ENCODE assay signal across 8 cellular contexts in genomic region chr3:48472673-48472922, GRCh38. TPM values are rescaled to one million over a fixed set of nuclear protein-coding genes. Genes with fewer than 3 reads are reported as not detected.
DNase-seq lines count a peak whose midpoint lies in the region; ATAC-seq and TF ChIP-seq lines count a peak whose summit lies in the region.

No MANE protein-coding gene starts in this region.

- H3K27ac Mint-ChIP-seq in activated naive CD4-positive, alpha-beta T cell treated with anti-CD3 and anti-CD28 coated beads, Interleukin-2, amount 10 ng/mL, durations not matched to agents 7 days and 5 days: peak overlapping the region; percentile 97
- H3K27ac Mint-ChIP-seq in T-helper 17 cell (peak overlapping the region; percentile 97), glutamatergic neuron (ENCODE audit: unreplicated experiment) (peak overlapping the region; percentile 100)

- no peak for TF ChIP-seq POLR2A in sigmoid colon (IDR thresholded peaks at IDR 0.05)

- peak overlapping the region; percentile 54 to 85 (median 72) for H3K4me3 ChIP-seq in sigmoid colon

- intact Hi-C loops in sigmoid colon (cut with DNase I): no loop called here

- H3K9me3 Mint-ChIP-seq in activated naive CD4-positive, alpha-beta T cell treated with anti-CD3 and anti-CD28 coated beads, Interleukin-2, amount 10 ng/mL, durations not matched to agents 7 days and 5 days: no peaks in the 10 kb centered on the region
- peaks cover 6% of the 10 kb centered on the region for H3K9me3 Mint-ChIP-seq in glutamatergic neuron (ENCODE audit: unreplicated experiment)

- peak overlapping the region; percentile 80 for H3K4me3 Mint-ChIP-seq in activated naive CD4-positive, alpha-beta T cell treated with anti-CD3 and anti-CD28 coated beads, Interleukin-2, amount 10 ng/mL, durations not matched to agents 7 days and 5 days
- H3K4me3 Mint-ChIP-seq in T-helper 17 cell (peak overlapping the region; percentile 95), glutamatergic neuron (ENCODE audit: unreplicated experiment) (peak overlapping the region; percentile 99)

- H3K4me1 ChIP-seq in sigmoid colon: peaks cover 0 to 57% (median 53%) of the 10 kb centered on the region in 4 donors

- CTCF ChIA-PET in activated naive CD4-positive, alpha-beta T cell treated with anti-CD3 and anti-CD28 coated beads, Interleukin-2, amount 10 ng/mL, durations not matched to agents 7 days and 5 days (lab: Charles Lee): interaction anchor here (0.5 to 3.5 kb wide), 11 partner anchors 17 to 84 kb away, joined by 3 to 25 read pairs (median 4); partner anchors contain the start of genes ATRIP and PFKFB4

- H3K9me3 ChIP-seq in T-helper 17 cell (ENCODE audit: control insufficient read depth, low read length, poor library complexity, severe bottlenecking) (no peaks in the 10 kb centered on the region), sigmoid colon (no peaks in the 10 kb centered on the region)

- DNase-seq in activated naive CD4-positive, alpha-beta T cell treated with anti-CD3 and anti-CD28 coated beads, Interleukin-2, amount 10 ng/mL, durations not matched to agents 7 days and 5 days: no peak
- DNase-seq in activated naive CD4-positive, alpha-beta T cell treated with Interleukin-2 at 50 U/mL for 16 hours: no peak
- DNase-seq in T-helper 17 cell (no peak), glutamatergic neuron (no peak), sigmoid colon (no peak), mesenteric fat pad (ENCODE audit: low spot score) (no peak), NOMO-1 treated with DMSO at 0.1 percent for 48 hours (lab: John Stamatoyannopoulos, UW; ENCODE audit: unreplicated experiment) (no peak)

- H3K27me3 Mint-ChIP-seq in activated naive CD4-positive, alpha-beta T cell treated with anti-CD3 and anti-CD28 coated beads, Interleukin-2, amount 10 ng/mL, durations not matched to agents 7 days and 5 days: no peaks in the 10 kb centered on the region
- no peaks in the 10 kb centered on the region for H3K27me3 Mint-ChIP-seq in T-helper 17 cell
- H3K27me3 Mint-ChIP-seq in glutamatergic neuron (ENCODE audit: unreplicated experiment): peaks cover 10% of the 10 kb centered on the region

- H3K4me1 Mint-ChIP-seq in activated naive CD4-positive, alpha-beta T cell treated with anti-CD3 and anti-CD28 coated beads, Interleukin-2, amount 10 ng/mL, durations not matched to agents 7 days and 5 days: peaks cover 76% of the 10 kb centered on the region
- H3K4me1 Mint-ChIP-seq in T-helper 17 cell: peaks cover 41% of the 10 kb centered on the region
- H3K4me1 Mint-ChIP-seq in glutamatergic neuron (ENCODE audit: low read depth, unreplicated experiment): peaks cover 29% of the 10 kb centered on the region

- H3K27me3 ChIP-seq in sigmoid colon: no peaks in the 10 kb centered on the region

- 0 to 1% methylated on average over 5 of the region's 5 CpGs for WGBS in sigmoid colon, 2 donors

- H3K27ac ChIP-seq in sigmoid colon: peak overlapping the region; percentile 92 to 98 (median 95)

- TF ChIP-seq EP300 in sigmoid colon (IDR thresholded peaks at IDR 0.05): no peak

- ATAC-seq in T-helper 17 cell: no peak
- ATAC-seq in GM21529 (IDR thresholded peaks at IDR 0.05; ENCODE audit: unreplicated experiment): no peak

- H3K36me3 ChIP-seq in sigmoid colon: peaks cover 6 to 31% (median 15%) of the 10 kb centered on the region in 4 donors

- H3K36me3 Mint-ChIP-seq in activated naive CD4-positive, alpha-beta T cell treated with anti-CD3 and anti-CD28 coated beads, Interleukin-2, amount 10 ng/mL, durations not matched to agents 7 days and 5 days: peaks cover 35% of the 10 kb centered on the region
- H3K36me3 Mint-ChIP-seq in T-helper 17 cell (ENCODE audit: low read depth): peaks cover 5% of the 10 kb centered on the region
- H3K36me3 Mint-ChIP-seq in glutamatergic neuron (ENCODE audit: unreplicated experiment): peaks cover 11% of the 10 kb centered on the region

- no peak for TF ChIP-seq CTCF in glutamatergic neuron (IDR thresholded peaks at IDR 0.05; ENCODE audit: partially characterized antibody, unreplicated experiment)
- TF ChIP-seq CTCF in sigmoid colon (IDR thresholded peaks at IDR 0.05): no peak

RNA-seq across cellular contexts. Expression of gene ATRIP, which starts 26.1 kb away (rescaled TPM):
- total RNA-seq in T-helper 17 cell (1 to 10 TPM; 7.6 to 9.3 TPM), glutamatergic neuron (ENCODE audit: unreplicated experiment) (15.8 TPM), sigmoid colon (1 to 10 TPM; 3.4 to 9.4 (median 5.2) TPM), mesenteric fat pad (7.2 TPM)
- polyA plus RNA-seq in sigmoid colon: 1 to 10 TPM; 1.8 to 6.2 (median 2.4) TPM

RNA-seq across cellular contexts. Expression of gene SHISA5, which starts 31.4 kb away (rescaled TPM):
- total RNA-seq in T-helper 17 cell (100 to 1,000 TPM; 148 to 188 TPM), glutamatergic neuron (ENCODE audit: unreplicated experiment) (261 TPM), sigmoid colon (10 to 100 TPM; 62.0 to 88.9 (median 74.7) TPM), mesenteric fat pad (170 TPM)
- polyA plus RNA-seq in sigmoid colon: 100 to 1,000 TPM in 1 of 3 donors, 10 to 100 TPM in 2; 57.7 to 142 (median 60.1) TPM

RNA-seq across cellular contexts. Expression of gene TMA7, which starts 32.5 kb away (rescaled TPM):
- 100 to 1,000 TPM; 226 to 233 TPM for total RNA-seq in T-helper 17 cell
- total RNA-seq in glutamatergic neuron (ENCODE audit: unreplicated experiment): 154 TPM
- total RNA-seq in sigmoid colon: 100 to 1,000 TPM; 146 to 352 (median 244) TPM
- 100 to 1,000 TPM; 419 to 762 (median 624) TPM for polyA plus RNA-seq in sigmoid colon
- 144 TPM for total RNA-seq in mesenteric fat pad

RNA-seq across cellular contexts. Expression of gene CCDC51, which starts 32.7 kb away (rescaled TPM):
- 1 to 10 TPM; 4.1 TPM for total RNA-seq in T-helper 17 cell
- total RNA-seq in glutamatergic neuron (ENCODE audit: unreplicated experiment): 15.3 TPM
- 10 to 100 TPM in 3 of 4 donors, 1 to 10 TPM in 1; 9.4 to 22.5 (median 13.1) TPM for total RNA-seq in sigmoid colon
- 10 to 100 TPM; 12.7 to 21.6 (median 18.6) TPM for polyA plus RNA-seq in sigmoid colon
- 11.6 TPM for total RNA-seq in mesenteric fat pad

RNA-seq across cellular contexts. Expression of gene PLXNB1, which starts 42.7 kb away (rescaled TPM):
- 1 to 10 TPM; 2.4 to 4.1 TPM for total RNA-seq in T-helper 17 cell
- 195 TPM for total RNA-seq in glutamatergic neuron (ENCODE audit: unreplicated experiment)
- 100 to 1,000 TPM in 1 of 4 donors, 10 to 100 TPM in 3; 59.9 to 162 (median 79.7) TPM for total RNA-seq in sigmoid colon
- 10 to 100 TPM; 10.2 to 88.0 (median 10.4) TPM for polyA plus RNA-seq in sigmoid colon
- total RNA-seq in mesenteric fat pad: 40.0 TPM
